15 cellular contexts compared by ENCODE assay signal in genomic region chr20:10711903-10712373, GRCh38.
"Had no signal": no experiment of that assay in that cellular context is flagged by ENCODE, and none has a peak within 500 bp of the region (broad histone marks: within the 10 kb centered on the region; RNA-seq: fewer than 3 reads in every experiment).

No MANE protein-coding gene starts in this region.

- H3K27me3 ChIP-seq: ascending aorta, right atrium auricular region, suprapubic skin had no signal

- H3K4me3 ChIP-seq: ascending aorta, lower lobe of right lung, right atrium auricular region, skin epidermis, suprapubic skin had no signal

- H3K27ac Mint-ChIP-seq: activated naive CD4-positive, alpha-beta T cell treated with anti-CD3 and anti-CD28 coated beads for 36 hours; endodermal cell; naive thymus-derived CD8-positive, alpha-beta T cell had no signal

- H3K4me3 Mint-ChIP-seq: activated naive CD4-positive, alpha-beta T cell treated with anti-CD3 and anti-CD28 coated beads for 36 hours; endodermal cell; naive thymus-derived CD8-positive, alpha-beta T cell had no signal

- H3K4me1 Mint-ChIP-seq: naive thymus-derived CD8-positive, alpha-beta T cell had no signal

- H3K9me3 ChIP-seq: ascending aorta, lower lobe of right lung, right atrium auricular region, suprapubic skin had no signal

- H3K36me3 Mint-ChIP-seq: naive thymus-derived CD8-positive, alpha-beta T cell had no signal

- H3K27ac ChIP-seq: lower lobe of right lung, right atrium auricular region, skin epidermis, suprapubic skin had no signal

- FAIRE-seq: bronchial epithelial cell, frontal cortex had no signal

- H3K9me3 Mint-ChIP-seq: activated naive CD4-positive, alpha-beta T cell treated with anti-CD3 and anti-CD28 coated beads for 36 hours; endodermal cell; naive thymus-derived CD8-positive, alpha-beta T cell had no signal

- DNase-seq: activated naive CD4-positive, alpha-beta T cell treated with anti-CD3 and anti-CD28 coated beads for 36 hours; endodermal cell; head of caudate nucleus; left cardiac atrium; lower lobe of right lung; naive thymus-derived CD8-positive, alpha-beta T cell; posterior cingulate gyrus; stimulated activated naive CD8-positive, alpha-beta T cell treated with anti-CD3 and anti-CD28 coated beads, Interleukin-15, Interleukin-2, amounts not matched to agents 100 U/mL and 50 U/mL, for 24 hours had no signal

- ATAC-seq: activated CD4-positive, CD25-positive, alpha-beta regulatory T cell treated with anti-CD3 and anti-CD28 coated beads, Interleukin-2, amount 50 U/mL, for 24 hours; naive thymus-derived CD8-positive, alpha-beta T cell; stimulated activated naive CD8-positive, alpha-beta T cell treated with anti-CD3 and anti-CD28 coated beads, Interleukin-15, Interleukin-2, amounts not matched to agents 100 U/mL and 50 U/mL, for 24 hours had no signal

- H3K36me3 ChIP-seq: ascending aorta, lower lobe of right lung, right atrium auricular region, suprapubic skin had no signal
